In the genomic region with DNA sequence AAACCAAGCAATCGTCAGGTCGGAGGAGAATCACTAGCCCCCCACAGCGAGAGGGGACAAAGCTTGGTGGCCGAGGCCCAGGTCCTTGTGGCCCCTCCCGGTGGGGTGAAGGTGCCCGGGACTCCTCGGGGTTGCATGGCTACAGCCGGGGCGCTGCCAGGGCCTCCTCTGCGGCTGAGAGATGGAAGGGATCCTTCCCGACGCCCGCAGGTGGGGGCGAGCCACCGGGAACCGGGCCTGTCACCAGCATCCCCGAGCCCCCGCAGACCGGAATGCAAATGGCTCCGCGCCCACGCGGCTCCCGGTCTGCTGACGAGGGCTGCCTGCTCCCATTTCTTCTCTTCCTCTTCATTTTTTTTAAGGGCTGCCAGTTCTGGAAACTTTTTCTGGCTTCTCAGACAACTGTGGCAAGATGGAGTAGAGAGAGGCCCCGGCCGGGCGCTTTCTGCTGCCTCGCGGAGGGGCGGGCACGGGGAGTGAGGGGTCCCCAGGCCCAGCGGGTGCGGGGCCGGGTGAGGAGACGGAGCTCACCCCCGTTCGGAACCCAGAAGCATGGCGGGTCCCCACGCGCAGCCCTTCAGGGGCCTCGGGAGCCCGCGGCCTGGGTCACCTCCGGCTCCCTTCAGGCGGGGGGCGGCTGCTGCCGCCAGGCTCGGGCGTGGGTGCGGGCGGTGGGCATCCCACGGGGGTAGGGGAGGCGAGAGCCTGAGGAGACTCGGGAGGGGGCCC, we compare ENCODE assay signal across 8 cellular contexts. TPM values are rescaled to one million over a fixed set of nuclear protein-coding genes. Genes with fewer than 3 reads are reported as not detected.
DNase-seq lines count a peak whose midpoint lies in the region; ATAC-seq and TF ChIP-seq lines count a peak whose summit lies in the region.

No MANE protein-coding gene starts in this region.

- H2AFZ ChIP-seq in smooth muscle cell (ENCODE audit: low read depth), result peak overlapping the region; percentile 77

- H3K36me3 ChIP-seq in adipocyte (ENCODE audit: control insufficient read depth, insufficient read depth, low read length, severe bottlenecking) (no peaks in the 10 kb centered on the region), iPS DF 6.9 (ENCODE audit: control insufficient read depth, insufficient read depth, low read length) (no peaks in the 10 kb centered on the region), smooth muscle cell (ENCODE audit: low read depth) (no peaks in the 10 kb centered on the region)

- no CpG with 5 or more reads among the region's 55 CpGs for WGBS in iPS DF 6.9 (ENCODE audit: insufficient coverage, insufficient read length)
- WGBS in smooth muscle cell (ENCODE audit: low lambda C conversion rate), result 62% methylated on average over 35 of the region's 55 CpGs

- H3K27ac ChIP-seq in iPS DF 6.9 (ENCODE audit: low read length) (no peak overlapping the region), smooth muscle cell (ENCODE audit: low read depth) (peak overlapping the region; percentile 57)

- peak overlapping the region; percentile 89 for H3K4me2 ChIP-seq in smooth muscle cell

- peaks cover 8% of the 10 kb centered on the region for H3K9me3 ChIP-seq in adipocyte (ENCODE audit: control insufficient read depth, low read length)
- H3K9me3 ChIP-seq in iPS DF 6.9 (ENCODE audit: control insufficient read depth, insufficient read depth, low read length), result no peaks in the 10 kb centered on the region
- H3K9me3 ChIP-seq in smooth muscle cell (replicated peaks; ENCODE audit: low read depth), result no peaks in the 10 kb centered on the region

- DNase-seq in adipocyte (ENCODE audit: low read depth), result peak; percentile 13
- no peak for DNase-seq in iPS DF 6.9 (ENCODE audit: low read depth, low spot score)
- DNase-seq in smooth muscle cell (lab: John Stamatoyannopoulos, UW; ENCODE audit: unreplicated experiment), result no peak
- no peak for DNase-seq in central memory CD4-positive, alpha-beta T cell
- DNase-seq in NCI-H1694 treated with DMSO at 0.1 percent for 48 hours (lab: John Stamatoyannopoulos, UW), result no peak
- DNase-seq in NCI-H774 (lab: John Stamatoyannopoulos, UW), result no peak

- H3K9ac ChIP-seq in adipocyte (ENCODE audit: low read length), result peak overlapping the region; percentile 80
- peak overlapping the region; percentile 47 for H3K9ac ChIP-seq in smooth muscle cell (ENCODE audit: low read depth)

- no peaks in the 10 kb centered on the region for H3K79me2 ChIP-seq in smooth muscle cell (ENCODE audit: low read depth)

- ATAC-seq in GM18519 (IDR thresholded peaks at IDR 0.05; ENCODE audit: low FRiP score, unreplicated experiment) (peak; percentile 15), HG03135 (IDR thresholded peaks at IDR 0.05; ENCODE audit: unreplicated experiment) (peak; percentile 5)

- no peaks in the 10 kb centered on the region for H3K4me1 ChIP-seq in adipocyte (ENCODE audit: control insufficient read depth, insufficient read depth, low read length)
- H3K4me1 ChIP-seq in iPS DF 6.9 (ENCODE audit: control insufficient read depth, insufficient read depth, low read length), result 0 out of 2 replicates have a peak, but pooled peaks cover 2% of the 10 kb centered on the region
- H3K4me1 ChIP-seq in smooth muscle cell (ENCODE audit: low read depth), result peaks cover 4% of the 10 kb centered on the region

- no peak for TF ChIP-seq CTCF in smooth muscle cell (IDR thresholded peaks at IDR 0.05; ENCODE audit: borderline replicate concordance, insufficient read depth, poor library complexity, severe bottlenecking)

- no peaks in the 10 kb centered on the region for H3K27me3 ChIP-seq in adipocyte (replicated peaks; ENCODE audit: control insufficient read depth, insufficient read depth, low read length)
- H3K27me3 ChIP-seq in iPS DF 6.9 (ENCODE audit: control insufficient read depth, insufficient read depth, low read length), result peaks cover 6% of the 10 kb centered on the region
- H3K27me3 ChIP-seq in smooth muscle cell (ENCODE audit: low read depth), result no peaks in the 10 kb centered on the region

- H3F3A ChIP-seq in smooth muscle cell (ENCODE audit: low read depth), result no peaks in the 10 kb centered on the region

- H4K20me1 ChIP-seq in smooth muscle cell (ENCODE audit: low read depth), result no peaks in the 10 kb centered on the region

- H3K4me3 ChIP-seq in adipocyte (ENCODE audit: low read length), result peak overlapping the region; percentile 73
- H3K4me3 ChIP-seq in iPS DF 6.9 (ENCODE audit: low read length), result peak overlapping the region; percentile 34; the same call in 1 of the 2 replicates
- H3K4me3 ChIP-seq in smooth muscle cell, result peak overlapping the region; percentile 63

RNA-seq across cellular contexts. Expression of gene MELTF, which starts 27.5 kb away (rescaled TPM):
- total RNA-seq in smooth muscle cell, result 3.3 and 3.7 TPM in 2 replicates
- 8.6 and 10.8 TPM in 2 replicates for polyA plus RNA-seq in smooth muscle cell

RNA-seq across cellular contexts. Expression of gene PIGZ, which starts 33.5 kb away (rescaled TPM):
- 3.0 and 3.2 TPM in 2 replicates for total RNA-seq in smooth muscle cell
- 1.8 and 2.6 TPM in 2 replicates for polyA plus RNA-seq in smooth muscle cell

RNA-seq across cellular contexts. Expression of gene NCBP2, which starts 59.8 kb away (rescaled TPM):
- 47.0 and 55.0 TPM in 2 replicates for total RNA-seq in smooth muscle cell
- 69.3 and 78.6 TPM in 2 replicates for polyA plus RNA-seq in smooth muscle cell
